Comparison of ENCODE assay signal across 18 cellular contexts in the genomic region with DNA sequence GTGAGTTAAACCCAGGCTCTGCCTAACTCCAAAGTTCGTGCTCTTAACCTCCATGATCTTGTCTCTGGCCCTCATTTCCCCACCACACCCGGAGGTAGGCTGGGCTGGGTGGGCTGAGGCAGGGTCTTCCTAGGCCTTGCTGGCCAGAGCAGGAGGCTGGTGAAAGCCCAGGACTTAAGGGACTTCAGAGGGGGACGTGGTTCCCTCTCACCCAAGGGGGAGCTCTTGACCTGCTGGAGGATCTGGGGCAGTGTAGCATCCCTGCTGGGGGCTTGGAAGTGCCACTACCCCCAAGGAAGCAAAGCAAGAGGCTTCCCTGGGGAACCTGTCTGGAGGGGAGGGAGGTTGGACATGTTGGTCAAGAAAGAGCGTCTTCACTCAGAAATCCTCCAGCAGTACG. TPM values are rescaled to one million over a fixed set of nuclear protein-coding genes. Genes with fewer than 3 reads are reported as not detected.
A peak's percentile ranks its signal among the peaks of the same experiment; 100 is the strongest.
DNase-seq lines count a peak whose midpoint lies in the region; ATAC-seq and TF ChIP-seq lines count a peak whose summit lies in the region.
"Had no signal": no experiment of that assay in that cellular context is flagged by ENCODE, and none has a peak within 500 bp of the region (broad histone marks: within the 10 kb centered on the region; RNA-seq: fewer than 3 reads in every experiment).

No MANE protein-coding gene starts in this region.

- H2AFZ ChIP-seq in DND-41 (ENCODE audit: low read depth, low read length) (no peak overlapping the region), GM23338 (no peak overlapping the region)

- H3K4me2 ChIP-seq in DND-41 (ENCODE audit: insufficient read depth, low read length), result no peak overlapping the region
- no peak overlapping the region for H3K4me2 ChIP-seq in GM23338

- H3K79me2 ChIP-seq in DND-41 (ENCODE audit: insufficient read depth, low read length), result no peaks in the 10 kb centered on the region
- H3K79me2 ChIP-seq in GM23338 (replicated peaks; ENCODE audit: insufficient read depth), result no peaks in the 10 kb centered on the region

- ATAC-seq in DND-41 (ENCODE audit: insufficient read depth, low read depth), result no peak
- ATAC-seq in GM23338, result peak; percentile 31; the same call in 2 of the 3 replicates
- no peak for ATAC-seq in RWPE2 (ENCODE audit: low read depth)
- ATAC-seq in lower lobe of right lung, result no peak
- ATAC-seq: effector memory CD8-positive, alpha-beta T cell had no signal

- no peak overlapping the region for H3K9ac ChIP-seq in DND-41 (ENCODE audit: low read depth, low read length)

- H3K4me1 ChIP-seq in DND-41 (ENCODE audit: insufficient read depth, low read length) (no peaks in the 10 kb centered on the region), GM23338 (ENCODE audit: insufficient read depth) (no peaks in the 10 kb centered on the region), RWPE2 (ENCODE audit: insufficient read depth, poor library complexity, severe bottlenecking) (no peaks in the 10 kb centered on the region), lower lobe of right lung (no peaks in the 10 kb centered on the region)
- H3K4me1 ChIP-seq: SJCRH30, uterus had no signal

- H3K36me3 ChIP-seq in DND-41 (ENCODE audit: insufficient read depth, low read length), result no peaks in the 10 kb centered on the region
- no peaks in the 10 kb centered on the region for H3K36me3 ChIP-seq in GM23338 (ENCODE audit: insufficient read depth)
- H3K36me3 ChIP-seq in RWPE2 (ENCODE audit: low read depth), result no peaks in the 10 kb centered on the region
- H3K36me3 ChIP-seq in lower lobe of right lung, result no peaks in the 10 kb centered on the region
- H3K36me3 ChIP-seq: SJCRH30, uterus had no signal

- no peaks in the 10 kb centered on the region for H3K9me3 ChIP-seq in DND-41 (ENCODE audit: insufficient read depth, low read length, severe bottlenecking)
- H3K9me3 ChIP-seq in RWPE2 (ENCODE audit: severe bottlenecking), result no peaks in the 10 kb centered on the region
- no peaks in the 10 kb centered on the region for H3K9me3 ChIP-seq in lower lobe of right lung
- H3K9me3 ChIP-seq: SJCRH30, uterus had no signal

- H3K4me3 Mint-ChIP-seq in GM23338, result no peak overlapping the region
- H3K4me3 Mint-ChIP-seq: CD4-positive, alpha-beta memory T cell; effector memory CD8-positive, alpha-beta T cell had no signal

- H3K27ac ChIP-seq in DND-41 (ENCODE audit: low read length) (no peak overlapping the region), GM23338 (ENCODE audit: low read depth) (no peak overlapping the region), RWPE2 (ENCODE audit: poor library complexity, severe bottlenecking) (no peak overlapping the region), lower lobe of right lung (no peak overlapping the region)
- H3K27ac ChIP-seq: SJCRH30, uterus had no signal

- peaks cover 2% of the 10 kb centered on the region; the same call in 2 of the 3 replicates for H3K4me1 Mint-ChIP-seq in GM23338
- H3K4me1 Mint-ChIP-seq: CD4-positive, alpha-beta memory T cell had no signal

- H3K27me3 Mint-ChIP-seq in GM23338 (ENCODE audit: insufficient read depth, low read depth, poor library complexity), result peaks cover 22% of the 10 kb centered on the region

- H3K27ac Mint-ChIP-seq in GM23338, result no peak overlapping the region
- H3K27ac Mint-ChIP-seq: activated T-helper 2 cell treated with anti-CD3 and anti-CD28 coated beads, Interferon-gamma antibody, Interleukin-2, Interleukin-4, amounts not matched to agents 10 μg/mL and 5 μg/mL and 100 μg/mL, durations not matched to agents 14 hours and 24 hours and 36 hours; CD4-positive, alpha-beta memory T cell; effector memory CD8-positive, alpha-beta T cell had no signal

- intact Hi-C loops in lower lobe of right lung (cut with DNase I), result no loop called here

- no peaks in the 10 kb centered on the region for H3K27me3 ChIP-seq in DND-41 (ENCODE audit: insufficient read depth, low read length, poor library complexity)
- peaks cover 10% of the 10 kb centered on the region; the same call in 1 of the 2 replicates for H3K27me3 ChIP-seq in GM23338 (ENCODE audit: insufficient read depth)
- H3K27me3 ChIP-seq in RWPE2 (ENCODE audit: insufficient read depth, poor library complexity, severe bottlenecking), result no peaks in the 10 kb centered on the region
- peaks cover 3% of the 10 kb centered on the region for H3K27me3 ChIP-seq in lower lobe of right lung (ENCODE audit: low read depth)
- H3K27me3 ChIP-seq: SJCRH30, uterus had no signal

- TF ChIP-seq CTCF in DND-41 (IDR thresholded peaks at IDR 0.05; ENCODE audit: borderline replicate concordance, extremely low read depth, low read length, poor library complexity, severe bottlenecking) (peak; percentile 28), GM23338 (conservative IDR thresholded peaks at IDR 0.05; ENCODE audit: low read depth in 2 of 2) (peak in 1 of 2 experiments; percentile 58; a peak in 2 of 4 replicates), RWPE2 (IDR thresholded peaks at IDR 0.05; ENCODE audit: poor library complexity, severe bottlenecking) (no peak), lower lobe of right lung (IDR thresholded peaks at IDR 0.05) (no peak)

- H4K20me1 ChIP-seq in DND-41 (ENCODE audit: insufficient read depth, low read length) (no peaks in the 10 kb centered on the region), GM23338 (replicated peaks; ENCODE audit: insufficient read depth) (no peaks in the 10 kb centered on the region)

- H3K9me2 ChIP-seq in GM23338 (ENCODE audit: insufficient read depth), result no peaks in the 10 kb centered on the region

- no peak overlapping the region for H3K4me3 ChIP-seq in DND-41 (ENCODE audit: low read depth in 1 of 2, low read length in 2 of 2)
- H3K4me3 ChIP-seq in GM23338, result no peak overlapping the region
- H3K4me3 ChIP-seq in RWPE2 (ENCODE audit: severe bottlenecking), result no peak overlapping the region
- no peak overlapping the region for H3K4me3 ChIP-seq in lower lobe of right lung
- H3K4me3 ChIP-seq: SJCRH30, uterus had no signal

- DNase-seq in DND-41 (no peak), GM23338 (ENCODE audit: low spot score) (peak; percentile 23), RWPE2 (ENCODE audit: low spot score) (peak; percentile 37), lower lobe of right lung (peak; percentile 32), NCI-H146 treated with DMSO at 0.1 percent for 48 hours (lab: John Stamatoyannopoulos, UW; ENCODE audit: unreplicated experiment) (no peak), DMS153 (lab: John Stamatoyannopoulos, UW) (no peak), dedifferentiated amniotic fluid mesenchymal stem cell (ENCODE audit: extremely low spot score) (no peak)
- no peak for DNase-seq in NK-92 treated with Interleukin-12 subunit alpha and Interleukin-12 subunit beta, amount 100 ng/mL, for 24 hours (lab: John Stamatoyannopoulos, UW)
- DNase-seq: amygdala; CD4-positive, alpha-beta memory T cell; cerebellar nuclear complex; effector memory CD8-positive, alpha-beta T cell; NCI-H1694; SJCRH30 had no signal

- no peaks in the 10 kb centered on the region; the same call in 2 of the 3 replicates for H3K36me3 Mint-ChIP-seq in GM23338 (ENCODE audit: low read depth)
- H3K36me3 Mint-ChIP-seq: CD4-positive, alpha-beta memory T cell had no signal

- H3F3A ChIP-seq in GM23338 (replicated peaks; ENCODE audit: low read depth), result no peaks in the 10 kb centered on the region

- no peaks in the 10 kb centered on the region for H3K9me3 Mint-ChIP-seq in GM23338
- H3K9me3 Mint-ChIP-seq: activated T-helper 2 cell treated with anti-CD3 and anti-CD28 coated beads, Interferon-gamma antibody, Interleukin-2, Interleukin-4, amounts not matched to agents 10 μg/mL and 5 μg/mL and 100 μg/mL, durations not matched to agents 14 hours and 24 hours and 36 hours; CD4-positive, alpha-beta memory T cell; effector memory CD8-positive, alpha-beta T cell had no signal

TF ChIP-seq in GM23338, 12 proteins besides CTCF, POLR2A, EP300 and RAD21 (continues in another document):
- TF ChIP-seq EZH2phosphoT487 (IDR thresholded peaks at IDR 0.05; ENCODE audit: unreplicated experiment), result no peak
- TF ChIP-seq STAT1 (IDR thresholded peaks at IDR 0.05; ENCODE audit: unreplicated experiment), result no peak
- TF ChIP-seq ZNF331 (CRISPR knock-in tag; IDR thresholded peaks at IDR 0.05; ENCODE audit: low read depth), result no peak
- TF ChIP-seq, protein P1, sequence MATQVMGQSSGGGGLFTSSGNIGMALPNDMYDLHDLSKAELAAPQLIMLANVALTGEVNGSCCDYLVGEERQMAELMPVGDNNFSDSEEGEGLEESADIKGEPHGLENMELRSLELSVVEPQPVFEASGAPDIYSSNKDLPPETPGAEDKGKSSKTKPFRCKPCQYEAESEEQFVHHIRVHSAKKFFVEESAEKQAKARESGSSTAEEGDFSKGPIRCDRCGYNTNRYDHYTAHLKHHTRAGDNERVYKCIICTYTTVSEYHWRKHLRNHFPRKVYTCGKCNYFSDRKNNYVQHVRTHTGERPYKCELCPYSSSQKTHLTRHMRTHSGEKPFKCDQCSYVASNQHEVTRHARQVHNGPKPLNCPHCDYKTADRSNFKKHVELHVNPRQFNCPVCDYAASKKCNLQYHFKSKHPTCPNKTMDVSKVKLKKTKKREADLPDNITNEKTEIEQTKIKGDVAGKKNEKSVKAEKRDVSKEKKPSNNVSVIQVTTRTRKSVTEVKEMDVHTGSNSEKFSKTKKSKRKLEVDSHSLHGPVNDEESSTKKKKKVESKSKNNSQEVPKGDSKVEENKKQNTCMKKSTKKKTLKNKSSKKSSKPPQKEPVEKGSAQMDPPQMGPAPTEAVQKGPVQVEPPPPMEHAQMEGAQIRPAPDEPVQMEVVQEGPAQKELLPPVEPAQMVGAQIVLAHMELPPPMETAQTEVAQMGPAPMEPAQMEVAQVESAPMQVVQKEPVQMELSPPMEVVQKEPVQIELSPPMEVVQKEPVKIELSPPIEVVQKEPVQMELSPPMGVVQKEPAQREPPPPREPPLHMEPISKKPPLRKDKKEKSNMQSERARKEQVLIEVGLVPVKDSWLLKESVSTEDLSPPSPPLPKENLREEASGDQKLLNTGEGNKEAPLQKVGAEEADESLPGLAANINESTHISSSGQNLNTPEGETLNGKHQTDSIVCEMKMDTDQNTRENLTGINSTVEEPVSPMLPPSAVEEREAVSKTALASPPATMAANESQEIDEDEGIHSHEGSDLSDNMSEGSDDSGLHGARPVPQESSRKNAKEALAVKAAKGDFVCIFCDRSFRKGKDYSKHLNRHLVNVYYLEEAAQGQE (IDR thresholded peaks at IDR 0.05; ENCODE audit: unreplicated experiment), result no peak
- TF ChIP-seq POLR2AphosphoS5 (IDR thresholded peaks at IDR 0.05; ENCODE audit: low read depth), result no peak
- no peak for TF ChIP-seq EZH2 (IDR thresholded peaks at IDR 0.05; ENCODE audit: low read depth, unreplicated experiment)

RNA-seq across cellular contexts. Expression of a gene that starts 14.7 kb away (rescaled TPM):
- total RNA-seq in GM23338 (2014; rRNA removed; shearing (Covaris generic)), result not detected in 2 replicates
- not detected in 2 replicates for polyA plus RNA-seq in GM23338 (2016; fragmentation: Nextera tagmentation; extraction: Ambion mirVana)
- 0.47 TPM for total RNA-seq in lower lobe of right lung
- total RNA-seq: CD4-positive, alpha-beta memory T cell; lung microvascular endothelial cell had no signal
- polyA plus RNA-seq: CD4-positive, alpha-beta memory T cell had no signal

RNA-seq across cellular contexts. Expression of a gene that starts 51.6 kb away (rescaled TPM):
- total RNA-seq in GM23338 (2014; rRNA removed; shearing (Covaris generic)), result 0.74 TPM in 1 of 2 replicates, not detected in the other
- polyA plus RNA-seq in GM23338 (2016; fragmentation: Nextera tagmentation; extraction: Ambion mirVana), result 0.19 and 0.37 TPM in 2 replicates
- 0.68 TPM for total RNA-seq in lower lobe of right lung
- total RNA-seq: osteocyte, SJCRH30 had no signal

Comparison
In these comparisons a context has a peak if more than half of its experiments do, and no peak if none do; other contexts are left out.
1. DNase-seq: peak in GM23338 (single experiment), RWPE2 (single experiment) and lower lobe of right lung (single experiment); none in DND-41 (single experiment), NCI-H146 treated with DMSO at 0.1 percent for 48 hours (single experiment), NK-92 treated with Interleukin-12 subunit alpha and Interleukin-12 subunit beta, amount 100 ng/mL, for 24 hours (single experiment), DMS153 (single experiment) and dedifferentiated amniotic fluid mesenchymal stem cell (single experiment).